1 cellular context compared by ENCODE assay signal in genomic region chr1:178283409-178283808, GRCh38.
TF ChIP-seq lines count a peak whose summit lies in the region.

No MANE protein-coding gene starts in this region.

TF ChIP-seq in GM23338, 12 proteins besides CTCF, POLR2A, EP300 and RAD21 (continued from another document):
- TF ChIP-seq ZNF462 (CRISPR knock-in tag; IDR thresholded peaks at IDR 0.05) (peak; percentile 43; the same call in 1 of the 2 replicates), JUNB (IDR thresholded peaks at IDR 0.05; ENCODE audit: unreplicated experiment) (no peak), NANOG (IDR thresholded peaks at IDR 0.05; ENCODE audit: borderline replicate concordance) (peak; percentile 76)
- TF ChIP-seq, protein P1, sequence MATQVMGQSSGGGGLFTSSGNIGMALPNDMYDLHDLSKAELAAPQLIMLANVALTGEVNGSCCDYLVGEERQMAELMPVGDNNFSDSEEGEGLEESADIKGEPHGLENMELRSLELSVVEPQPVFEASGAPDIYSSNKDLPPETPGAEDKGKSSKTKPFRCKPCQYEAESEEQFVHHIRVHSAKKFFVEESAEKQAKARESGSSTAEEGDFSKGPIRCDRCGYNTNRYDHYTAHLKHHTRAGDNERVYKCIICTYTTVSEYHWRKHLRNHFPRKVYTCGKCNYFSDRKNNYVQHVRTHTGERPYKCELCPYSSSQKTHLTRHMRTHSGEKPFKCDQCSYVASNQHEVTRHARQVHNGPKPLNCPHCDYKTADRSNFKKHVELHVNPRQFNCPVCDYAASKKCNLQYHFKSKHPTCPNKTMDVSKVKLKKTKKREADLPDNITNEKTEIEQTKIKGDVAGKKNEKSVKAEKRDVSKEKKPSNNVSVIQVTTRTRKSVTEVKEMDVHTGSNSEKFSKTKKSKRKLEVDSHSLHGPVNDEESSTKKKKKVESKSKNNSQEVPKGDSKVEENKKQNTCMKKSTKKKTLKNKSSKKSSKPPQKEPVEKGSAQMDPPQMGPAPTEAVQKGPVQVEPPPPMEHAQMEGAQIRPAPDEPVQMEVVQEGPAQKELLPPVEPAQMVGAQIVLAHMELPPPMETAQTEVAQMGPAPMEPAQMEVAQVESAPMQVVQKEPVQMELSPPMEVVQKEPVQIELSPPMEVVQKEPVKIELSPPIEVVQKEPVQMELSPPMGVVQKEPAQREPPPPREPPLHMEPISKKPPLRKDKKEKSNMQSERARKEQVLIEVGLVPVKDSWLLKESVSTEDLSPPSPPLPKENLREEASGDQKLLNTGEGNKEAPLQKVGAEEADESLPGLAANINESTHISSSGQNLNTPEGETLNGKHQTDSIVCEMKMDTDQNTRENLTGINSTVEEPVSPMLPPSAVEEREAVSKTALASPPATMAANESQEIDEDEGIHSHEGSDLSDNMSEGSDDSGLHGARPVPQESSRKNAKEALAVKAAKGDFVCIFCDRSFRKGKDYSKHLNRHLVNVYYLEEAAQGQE (IDR thresholded peaks at IDR 0.05; ENCODE audit: unreplicated experiment) = no peak
TF ChIP-seq in GM23338: peak in this region for 5.
